In the genomic region with DNA sequence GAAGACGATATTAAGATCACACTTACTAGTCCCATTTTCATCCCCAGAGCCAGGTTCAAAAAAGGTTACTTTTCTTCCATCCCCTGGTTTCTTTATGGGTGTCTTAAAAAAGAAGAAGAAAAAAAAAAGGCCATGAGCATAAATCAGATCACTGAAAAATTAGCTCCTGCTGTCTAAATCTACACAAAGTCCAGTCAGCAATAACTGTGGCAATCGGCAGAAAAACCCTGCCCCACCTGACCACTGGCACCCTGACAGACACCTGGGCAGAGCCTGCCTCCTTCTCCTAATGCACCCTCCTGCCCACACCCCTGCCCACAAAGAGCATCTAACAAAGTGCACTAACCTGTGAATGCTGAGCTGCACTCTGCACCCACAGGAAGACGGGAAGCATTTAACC, we compare ENCODE assay signal across 28 cellular contexts.
"Had no signal": no experiment of that assay in that cellular context is flagged by ENCODE, and none has a peak within 500 bp of the region (broad histone marks: within the 10 kb centered on the region; RNA-seq: fewer than 3 reads in every experiment).

No MANE protein-coding gene starts in this region.

- H3K36me3 ChIP-seq: ovary had no signal

- H3K4me1 ChIP-seq: esophagus muscularis mucosa, foreskin keratinocyte, lower lobe of right lung, psoas muscle, suprapubic skin, tibial nerve had no signal

- H3K9me3 ChIP-seq: esophagus muscularis mucosa, heart left ventricle, lower lobe of right lung, neutrophil, ovary, psoas muscle, suprapubic skin, tibial nerve had no signal

- H3K4me3 ChIP-seq: esophagus muscularis mucosa, heart left ventricle, lower lobe of right lung, ovary, psoas muscle, smooth muscle cell, suprapubic skin, tibial nerve had no signal

- H3K9me3 Mint-ChIP-seq: activated CD4-positive, alpha-beta memory T cell treated with anti-CD3 and anti-CD28 coated beads for 36 hours; activated CD4-positive, alpha-beta T cell treated with anti-CD3 and anti-CD28 coated beads, Interleukin-2, amount 10 ng/mL, durations not matched to agents 24 days and 14 days; endodermal cell; immature natural killer cell; natural killer cell treated with Interleukin-12 subunit alpha and Interleukin-12 subunit beta and Interleukin-15 and Interleukin-18, amount 100 ng/mL, for 72 hours had no signal

- H3K27me3 Mint-ChIP-seq: activated CD4-positive, alpha-beta memory T cell treated with anti-CD3 and anti-CD28 coated beads for 36 hours; activated CD4-positive, alpha-beta T cell treated with anti-CD3 and anti-CD28 coated beads, Interleukin-2, amount 10 ng/mL, durations not matched to agents 24 days and 14 days; activated CD8-positive, alpha-beta memory T cell treated with anti-CD3 and anti-CD28 coated beads, Interleukin-2, amount 10 ng/mL, durations not matched to agents 7 days and 5 days; natural killer cell treated with Interleukin-12 subunit alpha and Interleukin-12 subunit beta and Interleukin-15 and Interleukin-18, amount 100 ng/mL, for 72 hours had no signal

- DNase-seq: activated CD4-positive, alpha-beta memory T cell treated with anti-CD3 and anti-CD28 coated beads for 36 hours; activated CD4-positive, alpha-beta T cell treated with anti-CD3 and anti-CD28 coated beads, Interleukin-2, amount 10 ng/mL, durations not matched to agents 24 days and 14 days; activated CD4-positive, CD25-positive, alpha-beta regulatory T cell treated with anti-CD3 and anti-CD28 coated beads, Interleukin-2, amount 50 U/mL, for 72 hours; activated CD8-positive, alpha-beta memory T cell treated with anti-CD3 and anti-CD28 coated beads, Interleukin-2, amount 10 ng/mL, durations not matched to agents 7 days and 5 days; amygdala; caudate nucleus; endodermal cell; foreskin keratinocyte; heart left ventricle; hypothalamus; immature natural killer cell; kidney; lower lobe of right lung; mesenchymal stem cell; ovary; psoas muscle; stimulated activated CD4-positive, alpha-beta T cell treated with anti-CD3 and anti-CD28 coated beads, Interleukin-1b, Interleukin-23, amount 100 ng/mL, for 48 hours; stimulated activated CD4-positive, alpha-beta T cell treated with anti-CD3 and anti-CD28 coated beads, Interleukin-4, amount 100 ng/mL, for 4 hours; stimulated activated CD8-positive, alpha-beta memory T cell treated with anti-CD3 and anti-CD28 coated beads, Interleukin-4, amount 100 ng/mL, for 48 hours; stimulated activated naive CD4-positive, alpha-beta T cell; T-helper 1 cell; WERI-Rb-1 had no signal

- H3K27ac ChIP-seq: esophagus muscularis mucosa, foreskin keratinocyte, heart left ventricle, lower lobe of right lung, neutrophil, ovary, psoas muscle, suprapubic skin, tibial nerve, WERI-Rb-1 had no signal

- H3K27ac Mint-ChIP-seq: activated CD4-positive, alpha-beta memory T cell treated with anti-CD3 and anti-CD28 coated beads for 36 hours; activated CD4-positive, alpha-beta T cell treated with anti-CD3 and anti-CD28 coated beads, Interleukin-2, amount 10 ng/mL, durations not matched to agents 24 days and 14 days; activated CD8-positive, alpha-beta memory T cell treated with anti-CD3 and anti-CD28 coated beads, Interleukin-2, amount 10 ng/mL, durations not matched to agents 7 days and 5 days; endodermal cell had no signal

- ATAC-seq: activated CD8-positive, alpha-beta memory T cell treated with anti-CD3 and anti-CD28 coated beads, Interleukin-2, amount 10 ng/mL, durations not matched to agents 7 days and 5 days; foreskin keratinocyte; heart left ventricle; lower lobe of right lung; natural killer cell treated with Interleukin-12 subunit alpha and Interleukin-12 subunit beta and Interleukin-15 and Interleukin-18, amount 100 ng/mL, for 72 hours; psoas muscle had no signal

- H3K4me2 ChIP-seq: smooth muscle cell had no signal

- H3K4me1 Mint-ChIP-seq: endodermal cell had no signal

- FAIRE-seq: kidney had no signal

- H3K27me3 ChIP-seq: esophagus muscularis mucosa, foreskin keratinocyte, heart left ventricle, neutrophil, ovary, suprapubic skin, tibial nerve had no signal

- H3K4me3 Mint-ChIP-seq: activated CD4-positive, alpha-beta memory T cell treated with anti-CD3 and anti-CD28 coated beads for 36 hours; activated CD4-positive, alpha-beta T cell treated with anti-CD3 and anti-CD28 coated beads, Interleukin-2, amount 10 ng/mL, durations not matched to agents 24 days and 14 days; activated CD8-positive, alpha-beta memory T cell treated with anti-CD3 and anti-CD28 coated beads, Interleukin-2, amount 10 ng/mL, durations not matched to agents 7 days and 5 days; endodermal cell; immature natural killer cell; natural killer cell treated with Interleukin-12 subunit alpha and Interleukin-12 subunit beta and Interleukin-15 and Interleukin-18, amount 100 ng/mL, for 72 hours had no signal
